ENCODE assay signal across 12 cellular contexts in the genomic region with DNA sequence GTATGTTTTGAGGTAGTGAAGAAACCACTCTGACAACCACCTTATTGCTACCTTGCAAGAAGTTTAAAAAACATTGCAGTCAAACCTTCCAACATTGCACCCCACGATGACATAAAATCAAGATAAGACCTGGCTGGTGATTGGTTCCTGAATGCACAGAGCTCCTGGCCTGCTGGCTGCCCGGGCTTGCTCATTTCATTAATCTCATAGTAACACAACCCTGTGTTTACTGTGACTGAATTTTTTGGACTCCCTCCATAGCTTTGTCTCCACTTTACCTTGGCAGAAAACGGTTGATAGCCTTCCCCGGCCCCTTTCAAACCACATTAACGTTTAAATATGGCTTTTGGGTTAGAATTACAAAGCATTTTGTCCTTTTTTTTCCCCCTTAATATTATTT. TPM values are rescaled to one million over a fixed set of nuclear protein-coding genes. Genes with fewer than 3 reads are reported as not detected.
DNase-seq lines count a peak whose midpoint lies in the region; ATAC-seq and TF ChIP-seq lines count a peak whose summit lies in the region.
"Had no signal": no experiment of that assay in that cellular context is flagged by ENCODE, and none has a peak within 500 bp of the region (broad histone marks: within the 10 kb centered on the region; RNA-seq: fewer than 3 reads in every experiment).

No MANE protein-coding gene starts in this region.

- H3K4me1 ChIP-seq in adrenal gland (replicated peaks in 1 of 2), result peaks cover 13 to 19% of the 10 kb centered on the region in 2 donors
- peaks cover 0 to 38% of the 10 kb centered on the region in 2 donors for H3K4me1 ChIP-seq in right atrium auricular region
- H3K4me1 ChIP-seq: HAP-1 had no signal

- DNase-seq in NCI-H345 (lab: John Stamatoyannopoulos, UW) (peak; percentile 28), NCI-H345 treated with DMSO at 0.1 percent for 48 hours (lab: John Stamatoyannopoulos, UW; ENCODE audit: unreplicated experiment) (no peak), adrenal gland (peak; percentile 38 to 89 (median 74)), right atrium auricular region (ENCODE audit: low spot score) (no peak), type B pancreatic cell (ENCODE audit: extremely low spot score, unreplicated experiment) (no peak), NCI-H1436 (lab: John Stamatoyannopoulos, UW) (no peak), NOMO-1 (lab: John Stamatoyannopoulos, UW; ENCODE audit: unreplicated experiment in 2 of 2) (no peak)
- DNase-seq in effector memory CD8-positive, alpha-beta T cell, result no peak
- DNase-seq: GDM1, naive B cell had no signal

- peaks cover 3% of the 10 kb centered on the region for H3K36me3 Mint-ChIP-seq in type B pancreatic cell
- H3K36me3 Mint-ChIP-seq in effector memory CD8-positive, alpha-beta T cell (ENCODE audit: insufficient read depth), result no peaks in the 10 kb centered on the region
- H3K36me3 Mint-ChIP-seq: naive B cell had no signal

- no peak for ATAC-seq in effector memory CD8-positive, alpha-beta T cell (replicated peaks)

- TF ChIP-seq CTCF in adrenal gland (IDR thresholded peaks at IDR 0.05) (no peak), right atrium auricular region (IDR thresholded peaks at IDR 0.05) (no peak), type B pancreatic cell (conservative IDR thresholded peaks at IDR 0.05) (no peak)

- no peaks in the 10 kb centered on the region for H3K27me3 ChIP-seq in adrenal gland
- no peaks in the 10 kb centered on the region for H3K27me3 ChIP-seq in right atrium auricular region

- peaks cover 21% of the 10 kb centered on the region for H3K4me1 Mint-ChIP-seq in type B pancreatic cell (ENCODE audit: unreplicated experiment)
- no peaks in the 10 kb centered on the region for H3K4me1 Mint-ChIP-seq in effector memory CD8-positive, alpha-beta T cell (ENCODE audit: low read depth in 2 of 2)
- H3K4me1 Mint-ChIP-seq: naive B cell had no signal

- no peaks in the 10 kb centered on the region for H3K36me3 ChIP-seq in adrenal gland (replicated peaks in 1 of 2)
- no peaks in the 10 kb centered on the region for H3K36me3 ChIP-seq in right atrium auricular region
- H3K36me3 ChIP-seq: HAP-1 had no signal

- peak overlapping the region in 1 of 5 donors; percentile 44 for H3K27ac ChIP-seq in adrenal gland
- peak overlapping the region; percentile 72 for H3K27ac ChIP-seq in right atrium auricular region

- H3K9me3 ChIP-seq in adrenal gland (replicated peaks in 1 of 3) (no peaks in the 10 kb centered on the region), right atrium auricular region (no peaks in the 10 kb centered on the region)
- H3K9me3 ChIP-seq: HAP-1 had no signal

- H3K27me3 Mint-ChIP-seq in type B pancreatic cell, result no peaks in the 10 kb centered on the region
- H3K27me3 Mint-ChIP-seq in effector memory CD8-positive, alpha-beta T cell, result peaks cover 18 to 39% of the 10 kb centered on the region in 2 donors

- WGBS in adrenal gland, 4 donors, result 25 to 49% (median 30%) methylated on average over 5 of the region's 5 CpGs

- no peak overlapping the region for H3K4me3 Mint-ChIP-seq in type B pancreatic cell
- H3K4me3 Mint-ChIP-seq in effector memory CD8-positive, alpha-beta T cell, result no peak overlapping the region
- H3K4me3 Mint-ChIP-seq: naive B cell had no signal

- TF ChIP-seq POLR2A in adrenal gland (IDR thresholded peaks at IDR 0.05), result no peak

- peaks cover 5% of the 10 kb centered on the region for H3K9me3 Mint-ChIP-seq in type B pancreatic cell
- H3K9me3 Mint-ChIP-seq in effector memory CD8-positive, alpha-beta T cell, result no peaks in the 10 kb centered on the region
- H3K9me3 Mint-ChIP-seq: naive B cell had no signal

- H3K4me3 ChIP-seq in adrenal gland, result no peak overlapping the region
- H3K4me3 ChIP-seq in right atrium auricular region, result no peak overlapping the region
- H3K4me3 ChIP-seq: HAP-1 had no signal

- H3K27ac Mint-ChIP-seq in type B pancreatic cell, result peak overlapping the region; percentile 42
- no peak overlapping the region for H3K27ac Mint-ChIP-seq in effector memory CD8-positive, alpha-beta T cell
- H3K27ac Mint-ChIP-seq: naive B cell had no signal

- intact Hi-C loops in adrenal gland (cut with DNase I), result no loop called here

RNA-seq across cellular contexts. Expression of a gene that starts 27.5 kb away (rescaled TPM):
- total RNA-seq in adrenal gland (under 1 TPM in 1 of 8 donors, not detected in 7; 0.15 TPM), right atrium auricular region (not detected), type B pancreatic cell (ENCODE audit: low replicate concordance) (2.9 and 6.0 TPM in 2 replicates)
- not detected for polyA plus RNA-seq in adrenal gland
- total RNA-seq: NCI-H460 had no signal

Comparison
In these comparisons a context has a peak if more than half of its experiments do, and no peak if none do; other contexts are left out.
1. DNase-seq: peak in NCI-H345 (single experiment) and adrenal gland (7 of 7); none in NCI-H345 treated with DMSO at 0.1 percent for 48 hours (single experiment), right atrium auricular region (single experiment), type B pancreatic cell (single experiment), effector memory CD8-positive, alpha-beta T cell (0 of 3), NCI-H1436 (single experiment) and NOMO-1 (0 of 2).